In the genomic region with DNA sequence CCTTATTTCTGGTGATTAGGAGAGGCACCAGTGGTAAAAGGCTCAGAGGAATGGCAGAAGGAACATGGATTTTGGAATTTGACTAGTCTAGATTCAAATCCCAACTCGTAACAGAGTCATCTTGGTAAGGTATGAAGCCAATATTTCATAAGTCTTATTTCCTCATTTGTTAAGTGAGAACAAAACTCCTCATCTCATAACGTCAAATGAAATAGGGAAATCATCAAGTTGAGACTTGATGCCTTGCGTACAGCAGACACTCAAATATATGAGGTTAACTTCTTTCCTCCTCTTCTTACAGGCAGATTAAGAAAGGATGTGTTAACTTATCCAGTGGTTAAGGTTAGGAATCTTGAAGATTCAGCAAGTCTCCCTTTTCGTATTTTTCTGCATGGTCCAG, we compare ENCODE assay signal across 25 cellular contexts.
"Had no signal": no experiment of that assay in that cellular context is flagged by ENCODE, and none has a peak within 500 bp of the region (broad histone marks: within the 10 kb centered on the region; RNA-seq: fewer than 3 reads in every experiment).

No MANE protein-coding gene starts in this region.

- H3K4me2 ChIP-seq: neural progenitor cell had no signal

- H2AFZ ChIP-seq: neural progenitor cell, parathyroid adenoma had no signal

- H3K4me3 ChIP-seq: dorsolateral prefrontal cortex, esophagus muscularis mucosa, left lung, mucosa of descending colon, neural progenitor cell, right lobe of liver, thoracic aorta, tibial nerve, upper lobe of left lung had no signal

- H3K36me3 Mint-ChIP-seq: mesothelial cell of epicardium; naive B cell; natural killer cell treated with Interleukin-12 subunit alpha and Interleukin-12 subunit beta and Interleukin-15 and Interleukin-18, amount 100 ng/mL, for 72 hours; neural progenitor cell; stimulated activated naive B cell treated with anti-CD40 and anti-IgM and Interleukin-4, amounts not matched to agents 10 μg/mL and 1 μg/mL and 100 μg/mL, for 72 hours had no signal

- H3K9me3 Mint-ChIP-seq: endodermal cell; mesothelial cell of epicardium; naive B cell; natural killer cell treated with Interleukin-12 subunit alpha and Interleukin-12 subunit beta and Interleukin-15 and Interleukin-18, amount 100 ng/mL, for 72 hours; neural progenitor cell; stimulated activated naive B cell treated with anti-CD40 and anti-IgM and Interleukin-4, amounts not matched to agents 10 μg/mL and 1 μg/mL and 100 μg/mL, for 72 hours; stimulated activated naive CD8-positive, alpha-beta T cell treated with anti-CD3 and anti-CD28 coated beads, Interleukin-15, Interleukin-2, amounts not matched to agents 100 ng/mL and 50 ng/mL, for 24 hours had no signal

- ATAC-seq: left cardiac atrium; left lung; mucosa of descending colon; natural killer cell treated with Interleukin-12 subunit alpha and Interleukin-12 subunit beta and Interleukin-15 and Interleukin-18, amount 100 ng/mL, for 72 hours; stimulated activated naive B cell treated with anti-CD40 and anti-IgM and Interleukin-4, amounts not matched to agents 10 μg/mL and 1 μg/mL and 100 μg/mL, for 72 hours had no signal

- H3K4me1 ChIP-seq: left lung, parathyroid adenoma, right lobe of liver had no signal

- H3K27me3 ChIP-seq: dorsolateral prefrontal cortex, esophagus muscularis mucosa, left lung, neural progenitor cell, right lobe of liver, tibial nerve, upper lobe of left lung had no signal

- H3K27ac Mint-ChIP-seq: endodermal cell; mesothelial cell of epicardium; naive B cell; natural killer cell treated with Interleukin-12 subunit alpha and Interleukin-12 subunit beta and Interleukin-15 and Interleukin-18, amount 100 ng/mL, for 72 hours; neural progenitor cell; progenitor cell of endocrine pancreas; stimulated activated naive B cell treated with anti-CD40 and anti-IgM and Interleukin-4, amounts not matched to agents 10 μg/mL and 1 μg/mL and 100 μg/mL, for 72 hours; stimulated activated naive CD8-positive, alpha-beta T cell treated with anti-CD3 and anti-CD28 coated beads, Interleukin-15, Interleukin-2, amounts not matched to agents 100 ng/mL and 50 ng/mL, for 24 hours had no signal

- H3K4me3 Mint-ChIP-seq: endodermal cell; mesothelial cell of epicardium; natural killer cell treated with Interleukin-12 subunit alpha and Interleukin-12 subunit beta and Interleukin-15 and Interleukin-18, amount 100 ng/mL, for 72 hours; neural progenitor cell; stimulated activated naive B cell treated with anti-CD40 and anti-IgM and Interleukin-4, amounts not matched to agents 10 μg/mL and 1 μg/mL and 100 μg/mL, for 72 hours; stimulated activated naive CD8-positive, alpha-beta T cell treated with anti-CD3 and anti-CD28 coated beads, Interleukin-15, Interleukin-2, amounts not matched to agents 100 ng/mL and 50 ng/mL, for 24 hours had no signal

- H3K9me3 ChIP-seq: esophagus muscularis mucosa, left lung, mucosa of descending colon, right lobe of liver, thoracic aorta, tibial nerve, upper lobe of left lung had no signal

- H3K27me3 Mint-ChIP-seq: naive B cell; stimulated activated naive B cell treated with anti-CD40 and anti-IgM and Interleukin-4, amounts not matched to agents 10 μg/mL and 1 μg/mL and 100 μg/mL, for 72 hours; stimulated activated naive CD8-positive, alpha-beta T cell treated with anti-CD3 and anti-CD28 coated beads, Interleukin-15, Interleukin-2, amounts not matched to agents 100 ng/mL and 50 ng/mL, for 24 hours had no signal

- H3K9ac ChIP-seq: neural progenitor cell, parathyroid adenoma had no signal

- H3K36me3 ChIP-seq: esophagus muscularis mucosa, left lung, neural progenitor cell, right lobe of liver, thoracic aorta, tibial nerve, upper lobe of left lung had no signal

- H3K79me2 ChIP-seq: parathyroid adenoma had no signal

- DNase-seq: dorsolateral prefrontal cortex; effector CD8-positive, alpha-beta T cell; endodermal cell; foreskin melanocyte; kidney; left cardiac atrium; left lung; mesenchymal stem cell; mucosa of descending colon; naive B cell; right lobe of liver; small intestine; stimulated activated CD4-positive, alpha-beta T cell treated with anti-CD3 and anti-CD28 coated beads, Interleukin-15, amount 100 ng/mL, for 24 hours; stimulated activated CD4-positive, alpha-beta T cell treated with anti-CD3 and anti-CD28 coated beads, Interleukin-2, amount 100 ng/mL, for 48 hours; stimulated activated naive B cell treated with anti-CD40 and anti-IgM and Interleukin-4, amounts not matched to agents 10 μg/mL and 1 μg/mL and 100 μg/mL, for 72 hours; upper lobe of left lung had no signal

- H3K27ac ChIP-seq: esophagus muscularis mucosa, left lung, neural progenitor cell, parathyroid adenoma, right lobe of liver, thoracic aorta, tibial nerve, upper lobe of left lung had no signal

- H3K4me1 Mint-ChIP-seq: mesothelial cell of epicardium had no signal
